Comparison of ENCODE assay signal across 12 cellular contexts in genomic region chr20:51386586-51386985, GRCh38.
A peak's percentile ranks its signal among the peaks of the same experiment; 100 is the strongest.
DNase-seq lines count a peak whose midpoint lies in the region; ATAC-seq and TF ChIP-seq lines count a peak whose summit lies in the region.
"Had no signal": no experiment of that assay in that cellular context is flagged by ENCODE, and none has a peak within 500 bp of the region (broad histone marks: within the 10 kb centered on the region; RNA-seq: fewer than 3 reads in every experiment).

No MANE protein-coding gene starts in this region.

- H3K27ac Mint-ChIP-seq in CD4-positive, alpha-beta T cell: peak overlapping the region; percentile 34
- peak overlapping the region; percentile 74 to 88 (median 84) for H3K27ac Mint-ChIP-seq in immature natural killer cell

- H3K4me3 ChIP-seq in HEK293 (ENCODE audit: low read depth, low read length): no peak overlapping the region
- H3K4me3 ChIP-seq in psoas muscle: no peak overlapping the region
- H3K4me3 ChIP-seq in left ventricle myocardium inferior: no peak overlapping the region

- H3K36me3 ChIP-seq in HEK293 (ENCODE audit: control insufficient read depth in 2 of 2, insufficient read depth in 1 of 2, low read length in 2 of 2) (no peaks in the 10 kb centered on the region), psoas muscle (ENCODE audit: insufficient read depth in 1 of 2, low read depth in 1 of 2) (peaks cover 0 to 10% of the 10 kb centered on the region in 2 donors), left ventricle myocardium inferior (no peaks in the 10 kb centered on the region)

- peaks cover 51% of the 10 kb centered on the region for H3K36me3 Mint-ChIP-seq in CD4-positive, alpha-beta T cell (ENCODE audit: low read depth)
- H3K36me3 Mint-ChIP-seq in immature natural killer cell: peaks cover 14 to 48% (median 15%) of the 10 kb centered on the region in 3 donors

- peak; percentile 55 for ATAC-seq in CD4-positive, alpha-beta T cell (ENCODE audit: poor library complexity)
- ATAC-seq in psoas muscle: no peak
- no peak for ATAC-seq in GM21529 (IDR thresholded peaks at IDR 0.05; ENCODE audit: unreplicated experiment)

- no peak overlapping the region for H3K4me3 Mint-ChIP-seq in CD4-positive, alpha-beta T cell
- H3K4me3 Mint-ChIP-seq in immature natural killer cell: peak overlapping the region; percentile 7 to 63 (median 47)
- H3K4me3 Mint-ChIP-seq: activated naive CD4-positive, alpha-beta T cell treated with anti-CD3 and anti-CD28 coated beads, Interleukin-2, amount 50 U/mL, for 24 hours had no signal

- H3K9me3 ChIP-seq in CD4-positive, alpha-beta T cell (ENCODE audit: control insufficient read depth, low read length): no peaks in the 10 kb centered on the region
- H3K9me3 ChIP-seq in HEK293 (ENCODE audit: control insufficient read depth, insufficient read depth, low read depth, low read length): no peaks in the 10 kb centered on the region
- H3K9me3 ChIP-seq in psoas muscle: no peaks in the 10 kb centered on the region
- H3K9me3 ChIP-seq in left ventricle myocardium inferior (replicated peaks): no peaks in the 10 kb centered on the region

- POLR2A ChIA-PET in CD4-positive, alpha-beta T cell (lab: Charles Lee): interaction anchor here (1.0 to 1.7 kb wide), 5 partner anchors 14 to 209 kb away, joined by 3 to 6 read pairs (median 4); partner anchors contain the start of gene NFATC2
- POLR2A ChIA-PET in HEK293 (lab: Yijun Ruan, JAX): no interaction called here

- WGBS in psoas muscle, 3 donors: 85 to 87% (median 86%) methylated on average over 4 of the region's 4 CpGs

- TF ChIP-seq CTCF in CD4-positive, alpha-beta T cell (IDR thresholded peaks at IDR 0.05): no peak
- no peak for TF ChIP-seq CTCF in HEK293 (tag by site-specific recombination; IDR thresholded peaks at IDR 0.05)
- no peak for TF ChIP-seq CTCF in psoas muscle (IDR thresholded peaks at IDR 0.05)
- no peak for TF ChIP-seq CTCF in left ventricle myocardium inferior (IDR thresholded peaks at IDR 0.05; ENCODE audit: borderline replicate concordance)

- no peaks in the 10 kb centered on the region for H3K9me3 Mint-ChIP-seq in CD4-positive, alpha-beta T cell
- no peaks in the 10 kb centered on the region for H3K9me3 Mint-ChIP-seq in immature natural killer cell
- H3K9me3 Mint-ChIP-seq: activated naive CD4-positive, alpha-beta T cell treated with anti-CD3 and anti-CD28 coated beads, Interleukin-2, amount 50 U/mL, for 24 hours had no signal

- H3K27ac ChIP-seq in CD4-positive, alpha-beta T cell (ENCODE audit: low read depth, low read length): no peak overlapping the region
- H3K27ac ChIP-seq in HEK293 (ENCODE audit: extremely low read depth, low read depth, low read length) (no peak overlapping the region), psoas muscle (no peak overlapping the region), left ventricle myocardium inferior (replicated peaks) (no peak overlapping the region)
- H3K27ac ChIP-seq: parathyroid adenoma had no signal

- no peaks in the 10 kb centered on the region for H3K27me3 ChIP-seq in CD4-positive, alpha-beta T cell (ENCODE audit: control insufficient read depth, insufficient read depth, low read length)
- H3K27me3 ChIP-seq in psoas muscle (ENCODE audit: insufficient read depth in 3 of 3, low read length in 2 of 3) (no peaks in the 10 kb centered on the region), left ventricle myocardium inferior (ENCODE audit: low read depth) (no peaks in the 10 kb centered on the region)

- peak in 2 of 10 experiments; percentile 10 to 31 for DNase-seq in CD4-positive, alpha-beta T cell
- DNase-seq in activated CD4-positive, alpha-beta T cell treated with anti-CD3 and anti-CD28 coated beads, Interleukin-2, amount 50 U/mL, for 48 hours: peak; percentile 55 to 64
- DNase-seq in immature natural killer cell: peak; percentile 39 to 58 (median 48)
- no peak for DNase-seq in amniotic stem cell (lab: John Stamatoyannopoulos, UW)
- no peak for DNase-seq in psoas muscle
- no peak for DNase-seq in left ventricle myocardium inferior
- DNase-seq: cerebellar nuclear complex, KG1 had no signal

- peaks cover 22% of the 10 kb centered on the region for H3K4me1 Mint-ChIP-seq in CD4-positive, alpha-beta T cell (ENCODE audit: low read depth)
- peaks cover 86 to 89% of the 10 kb centered on the region in 2 donors for H3K4me1 Mint-ChIP-seq in immature natural killer cell

- H3K4me1 ChIP-seq in HEK293 (ENCODE audit: control insufficient read depth, insufficient read depth, low read length) (no peaks in the 10 kb centered on the region; the same call in 1 of the 2 replicates), psoas muscle (peaks cover 16% of the 10 kb centered on the region), left ventricle myocardium inferior (peaks cover 26% of the 10 kb centered on the region)
- H3K4me1 ChIP-seq: parathyroid adenoma had no signal

- CTCF ChIA-PET in CD4-positive, alpha-beta T cell (lab: Charles Lee): interaction anchor here (0.8 to 2.3 kb wide), 14 partner anchors 10 to 208 kb away, joined by 3 to 15 read pairs (median 5); partner anchors contain the start of gene NFATC2
- CTCF ChIA-PET in HEK293 (lab: Yijun Ruan, JAX): interaction anchor here (0.5 to 2.5 kb wide), 13 partner anchors 10 to 764 kb away, joined by 3 to 15 read pairs (median 6); no protein-coding TSS in a partner anchor

- H3K27me3 Mint-ChIP-seq in CD4-positive, alpha-beta T cell: no peaks in the 10 kb centered on the region
- peaks cover 0 to 30% (median 22%) of the 10 kb centered on the region in 3 donors for H3K27me3 Mint-ChIP-seq in immature natural killer cell (ENCODE audit: low read depth in 3 of 3)
- H3K27me3 Mint-ChIP-seq: activated naive CD4-positive, alpha-beta T cell treated with anti-CD3 and anti-CD28 coated beads, Interleukin-2, amount 50 U/mL, for 24 hours had no signal

- intact Hi-C loops in CD4-positive, alpha-beta T cell (cut with DNase I, micrococcal nuclease): loop anchor here (1.0 to 5.0 kb wide), 3 partner anchors 36 to 209 kb away; partner anchors contain the start of gene NFATC2 (in 1 of the 2)
- intact Hi-C loops in psoas muscle (cut with DNase I): no loop called here
- intact Hi-C loops in left ventricle myocardium inferior (cut with micrococcal nuclease): no loop called here

TF ChIP-seq in HEK293, 187 proteins besides CTCF, POLR2A, EP300 and RAD21:
- TF ChIP-seq SCRT2 (tag by site-specific recombination; IDR thresholded peaks at IDR 0.05) (0 out of 2 replicates have a peak, but pooled peaks have one; percentile 38), ZNF837 (tag by site-specific recombination; IDR thresholded peaks at IDR 0.05) (no peak), ZNF76 (tag by site-specific recombination; IDR thresholded peaks at IDR 0.05; ENCODE audit: borderline replicate concordance, low read depth) (no peak), ZNF548 (tag by site-specific recombination; IDR thresholded peaks at IDR 0.05) (no peak)

Comparison
In these comparisons a context has a peak if more than half of its experiments do, and no peak if none do; other contexts are left out.
1. DNase-seq: peak in activated CD4-positive, alpha-beta T cell treated with anti-CD3 and anti-CD28 coated beads, Interleukin-2, amount 50 U/mL, for 48 hours (2 of 2) and immature natural killer cell (3 of 3); none in amniotic stem cell (single experiment), psoas muscle (0 of 2) and left ventricle myocardium inferior (single experiment).
2. intact Hi-C loops: an anchor here in CD4-positive, alpha-beta T cell (1.0 to 5.0 kb wide); none called in psoas muscle and left ventricle myocardium inferior.